In genomic region chr6:26233608-26234420, GRCh38 we compare ENCODE assay signal across 1 cellular context.
TF ChIP-seq lines count a peak whose summit lies in the region.

No MANE protein-coding gene starts in this region.

TF ChIP-seq in K562, 482 proteins besides CTCF, POLR2A, EP300 and RAD21 (continued from another document and continues in another):
- no peak for TF ChIP-seq E2F8 (IDR thresholded peaks at IDR 0.05; ENCODE audit: low read depth, partially characterized antibody)
- no peak for TF ChIP-seq THRB (CRISPR knock-in tag; conservative IDR thresholded peaks at IDR 0.05)
- TF ChIP-seq TOE1 (IDR thresholded peaks at IDR 0.05; ENCODE audit: borderline replicate concordance), result no peak
- TF ChIP-seq TOE1 (CRISPR knock-in tag; IDR thresholded peaks at IDR 0.05; ENCODE audit: borderline replicate concordance, low read depth), result peak; percentile 70; the same call in 1 of the 2 replicates
- TF ChIP-seq ATF4 (CRISPR knock-in tag; IDR thresholded peaks at IDR 0.05), result 0 out of 2 replicates have a peak, but pooled peaks have one; percentile 20
- no peak for TF ChIP-seq TEAD2 (tag; IDR thresholded peaks at IDR 0.05)
- peak; percentile 77 for TF ChIP-seq RBM22 (IDR thresholded peaks at IDR 0.05; ENCODE audit: low read depth, low read length, poor library complexity, severe bottlenecking)
- no peak for TF ChIP-seq HMGN3 (IDR thresholded peaks at IDR 0.05; ENCODE audit: borderline replicate concordance, extremely low read depth, insufficient read length, low read depth, low read length)
- no peak for TF ChIP-seq ZNF280B (CRISPR knock-in tag; IDR thresholded peaks at IDR 0.05)
- TF ChIP-seq HMBOX1 (IDR thresholded peaks at IDR 0.05), result peak; percentile 37; the same call in 1 of the 2 replicates
- TF ChIP-seq ZNF449 (CRISPR knock-in tag; IDR thresholded peaks at IDR 0.05), result no peak
- TF ChIP-seq ZNF589 (CRISPR knock-in tag; IDR thresholded peaks at IDR 0.05; ENCODE audit: low read depth), result peak; percentile 13; the same call in 1 of the 2 replicates
- no peak for TF ChIP-seq ZNF609 (CRISPR knock-in tag; IDR thresholded peaks at IDR 0.05; ENCODE audit: borderline replicate concordance)
- TF ChIP-seq KLF6 (CRISPR knock-in tag; IDR thresholded peaks at IDR 0.05; ENCODE audit: borderline replicate concordance), result no peak
- no peak for TF ChIP-seq XRCC5 (IDR thresholded peaks at IDR 0.05; ENCODE audit: low read depth, low read length)
- TF ChIP-seq ZNF197 (CRISPR knock-in tag; IDR thresholded peaks at IDR 0.05; ENCODE audit: low read depth), result no peak
- no peak for TF ChIP-seq SNRNP70 (optimal IDR thresholded peaks at IDR 0.05; ENCODE audit: low read depth, low read length)
- TF ChIP-seq RBFOX2 (IDR thresholded peaks at IDR 0.05; ENCODE audit: low read depth, low read length), result peak; percentile 79
- TF ChIP-seq TAF1 (IDR thresholded peaks at IDR 0.05; ENCODE audit: control insufficient read depth, extremely low read depth, insufficient read depth, low read length, severe bottlenecking), result peak; percentile 40
- no peak for TF ChIP-seq HSF4 (CRISPR knock-in tag; IDR thresholded peaks at IDR 0.05; ENCODE audit: borderline replicate concordance)
- TF ChIP-seq ZC3H8 (IDR thresholded peaks at IDR 0.05), result no peak
- peak; percentile 68; the same call in 1 of the 2 replicates for TF ChIP-seq ARID4B (CRISPR knock-in tag; IDR thresholded peaks at IDR 0.05)
- TF ChIP-seq ZNF707 (CRISPR knock-in tag; conservative IDR thresholded peaks at IDR 0.05), result no peak
- no peak; the same call in 1 of the 2 replicates for TF ChIP-seq ZBTB33 (CRISPR knock-in tag; IDR thresholded peaks at IDR 0.05)
- no peak for TF ChIP-seq ZNF398 (CRISPR knock-in tag; IDR thresholded peaks at IDR 0.05)
- TF ChIP-seq POLR3G (IDR thresholded peaks at IDR 0.05; ENCODE audit: extremely low read depth, insufficient read length, insufficient replicate concordance), result no peak
- TF ChIP-seq ZEB2 (IDR thresholded peaks at IDR 0.05), result no peak
- 0 out of 2 replicates have a peak, but pooled peaks have one; percentile 51 for TF ChIP-seq SUPT5H (IDR thresholded peaks at IDR 0.05)
- peak; percentile 74; the same call in 1 of the 2 replicates for TF ChIP-seq POLR2H (tag; IDR thresholded peaks at IDR 0.05; ENCODE audit: low read depth)
